Comparison of ENCODE assay signal across 11 cellular contexts in the genomic region with DNA sequence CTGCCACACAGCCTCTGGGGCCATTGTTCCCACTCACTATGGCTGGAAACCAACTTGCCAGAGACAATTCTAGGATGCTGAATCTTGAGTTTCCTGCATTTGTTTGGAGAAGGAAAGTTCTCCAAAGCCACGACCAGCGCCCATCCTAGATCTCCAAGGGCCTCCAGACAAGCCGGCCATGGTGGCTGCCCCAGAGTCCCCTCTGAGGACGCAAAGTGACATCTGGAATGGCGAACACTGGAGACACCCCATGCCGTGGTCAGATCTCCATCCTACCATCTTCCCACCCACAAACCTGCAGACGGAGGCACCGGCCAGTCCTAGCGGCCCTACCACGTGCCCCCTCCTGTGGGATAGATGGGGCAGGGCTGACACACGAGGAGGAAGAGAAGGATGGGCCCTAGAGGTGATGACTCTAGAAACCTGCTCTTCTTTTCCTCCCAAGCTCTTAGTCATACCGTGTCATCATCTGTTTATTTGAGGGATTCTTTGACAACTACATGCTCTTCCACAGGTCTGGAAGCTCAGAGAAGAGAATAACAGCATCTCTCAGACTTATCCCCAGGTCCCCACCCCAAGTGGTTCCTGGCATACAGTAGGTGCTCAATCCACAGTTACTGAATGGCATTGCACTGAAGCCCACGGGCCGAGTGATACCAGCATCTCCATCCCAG.
"Had no signal": no experiment of that assay in that cellular context is flagged by ENCODE, and none has a peak within 500 bp of the region (broad histone marks: within the 10 kb centered on the region; RNA-seq: fewer than 3 reads in every experiment).

No MANE protein-coding gene starts in this region.

- H3K27ac Mint-ChIP-seq: memory B cell, nephron, T-helper 17 cell had no signal

- H3K4me3 ChIP-seq: adrenal gland, skin epidermis, upper lobe of right lung had no signal

- H3K9me3 Mint-ChIP-seq: central memory CD8-positive, alpha-beta T cell; nephron had no signal

- H3K4me3 Mint-ChIP-seq: central memory CD8-positive, alpha-beta T cell; memory B cell; nephron; T-helper 17 cell had no signal

- H3K4me1 Mint-ChIP-seq: central memory CD8-positive, alpha-beta T cell; memory B cell had no signal

- H3K27me3 ChIP-seq: adrenal gland, upper lobe of right lung had no signal

- FAIRE-seq: TTC549 had no signal

- H3K36me3 ChIP-seq: adrenal gland, upper lobe of right lung had no signal

- ATAC-seq: T-helper 17 cell, upper lobe of right lung had no signal

- DNase-seq: activated CD4-positive, CD25-positive, alpha-beta regulatory T cell; activated naive CD4-positive, alpha-beta T cell treated with anti-CD3 and anti-CD28 coated beads, Interleukin-2, amount 50 U/mL, for 16 hours; adrenal gland; substantia nigra; T-helper 17 cell; upper lobe of right lung had no signal

- H3K27ac ChIP-seq: adrenal gland, skin epidermis, upper lobe of right lung had no signal

- H3K9me3 ChIP-seq: adrenal gland, upper lobe of right lung had no signal

- H3K4me1 ChIP-seq: upper lobe of right lung had no signal

- H3K27me3 Mint-ChIP-seq: central memory CD8-positive, alpha-beta T cell had no signal
